In genomic region chr6:104862456-104862855, GRCh38 we compare ENCODE assay signal across 25 cellular contexts.
"Had no signal": no experiment of that assay in that cellular context is flagged by ENCODE, and none has a peak within 500 bp of the region (broad histone marks: within the 10 kb centered on the region; RNA-seq: fewer than 3 reads in every experiment).

No MANE protein-coding gene starts in this region.

- H3K27me3 ChIP-seq: brain microvascular endothelial cell, colonic mucosa, foreskin keratinocyte, pancreas, right lobe of liver, vagina had no signal

- H3K36me3 Mint-ChIP-seq: activated CD4-positive, alpha-beta memory T cell treated with anti-CD3 and anti-CD28 coated beads for 36 hours; mesothelial cell of epicardium; natural killer cell treated with Interleukin-12 subunit alpha and Interleukin-12 subunit beta and Interleukin-15 and Interleukin-18, amount 100 ng/mL, for 72 hours; stimulated activated effector memory CD8-positive, alpha-beta T cell treated with anti-CD3 and anti-CD28 coated beads, Interleukin-12 subunit alpha, Interleukin-12 subunit beta, amount 100 ng/mL, for 72 hours had no signal

- FAIRE-seq: endometrium, kidney, pancreas had no signal

- H3K9me3 ChIP-seq: colonic mucosa, neutrophil, pancreas, right lobe of liver, stomach, vagina had no signal

- H3K36me3 ChIP-seq: brain microvascular endothelial cell, colonic mucosa, neutrophil, pancreas, right lobe of liver, stomach, vagina had no signal

- H3K4me3 ChIP-seq: colonic mucosa, lung, pancreas, right lobe of liver, stomach, vagina had no signal

- H3K4me3 Mint-ChIP-seq: activated B cell treated with CpG ODN at 0.5 μM for 24 hours; activated CD4-positive, alpha-beta memory T cell treated with anti-CD3 and anti-CD28 coated beads for 36 hours; central memory CD8-positive, alpha-beta T cell; mesothelial cell of epicardium; natural killer cell treated with Interleukin-12 subunit alpha and Interleukin-12 subunit beta and Interleukin-15 and Interleukin-18, amount 100 ng/mL, for 72 hours; stimulated activated effector memory CD8-positive, alpha-beta T cell treated with anti-CD3 and anti-CD28 coated beads, Interleukin-12 subunit alpha, Interleukin-12 subunit beta, amount 100 ng/mL, for 72 hours had no signal

- H3K9me3 Mint-ChIP-seq: activated B cell treated with CpG ODN at 0.5 μM for 24 hours; activated CD4-positive, alpha-beta memory T cell treated with anti-CD3 and anti-CD28 coated beads for 36 hours; central memory CD8-positive, alpha-beta T cell; mesothelial cell of epicardium; natural killer cell treated with Interleukin-12 subunit alpha and Interleukin-12 subunit beta and Interleukin-15 and Interleukin-18, amount 100 ng/mL, for 72 hours; stimulated activated effector memory CD8-positive, alpha-beta T cell treated with anti-CD3 and anti-CD28 coated beads, Interleukin-12 subunit alpha, Interleukin-12 subunit beta, amount 100 ng/mL, for 72 hours had no signal

- DNase-seq: activated B cell treated with CpG ODN at 0.5 μM for 24 hours; activated CD4-positive, alpha-beta memory T cell treated with anti-CD3 and anti-CD28 coated beads for 36 hours; activated CD4-positive, alpha-beta T cell treated with anti-CD3 and anti-CD28 coated beads for 4 hours; activated naive CD4-positive, alpha-beta T cell treated with Interleukin-2 at 50 U/mL for 16 hours; activated T-cell treated with anti-CD3 and anti-CD28 coated beads for 4 hours; brain microvascular endothelial cell; colonic mucosa; erythroblast; foreskin keratinocyte; glutamatergic neuron; kidney; pancreas; right lobe of liver; stimulated activated CD4-positive, alpha-beta T cell treated with anti-CD3 and anti-CD28 coated beads, Interleukin-4, amount 100 ng/mL, for 24 hours; stomach; trophoblast cell had no signal

- ATAC-seq: foreskin keratinocyte; left lobe of liver; natural killer cell treated with Interleukin-12 subunit alpha and Interleukin-12 subunit beta and Interleukin-15 and Interleukin-18, amount 100 ng/mL, for 72 hours; pancreas; right lobe of liver; stimulated activated effector memory CD8-positive, alpha-beta T cell treated with anti-CD3 and anti-CD28 coated beads, Interleukin-12 subunit alpha, Interleukin-12 subunit beta, amount 100 ng/mL, for 72 hours had no signal

- H3K27ac Mint-ChIP-seq: activated B cell treated with CpG ODN at 0.5 μM for 24 hours; activated CD4-positive, alpha-beta memory T cell treated with anti-CD3 and anti-CD28 coated beads for 36 hours; mesothelial cell of epicardium; natural killer cell treated with Interleukin-12 subunit alpha and Interleukin-12 subunit beta and Interleukin-15 and Interleukin-18, amount 100 ng/mL, for 72 hours; stimulated activated effector memory CD8-positive, alpha-beta T cell treated with anti-CD3 and anti-CD28 coated beads, Interleukin-12 subunit alpha, Interleukin-12 subunit beta, amount 100 ng/mL, for 72 hours had no signal

- H3K27ac ChIP-seq: brain microvascular endothelial cell, colonic mucosa, foreskin keratinocyte, neutrophil, pancreas, right lobe of liver, stomach, vagina had no signal

- H3K4me1 ChIP-seq: foreskin keratinocyte, right lobe of liver had no signal
